Comparison of ENCODE assay signal across 22 cellular contexts in genomic region chr3:195690951-195691350, GRCh38. TPM values are rescaled to one million over a fixed set of nuclear protein-coding genes. Genes with fewer than 3 reads are reported as not detected.
DNase-seq lines count a peak whose midpoint lies in the region; ATAC-seq lines count a peak whose summit lies in the region.
"Had no signal": no experiment of that assay in that cellular context is flagged by ENCODE, and none has a peak within 500 bp of the region (broad histone marks: within the 10 kb centered on the region; RNA-seq: fewer than 3 reads in every experiment).

No MANE protein-coding gene starts in this region.

- H3K4me3 Mint-ChIP-seq in activated T-cell treated with anti-CD3 and anti-CD28 coated beads, Interleukin-2, amount 50 U/mL, for 72 hours = peak overlapping the region; percentile 64 to 77
- H3K4me3 Mint-ChIP-seq in activated CD4-positive, alpha-beta memory T cell treated with anti-CD3 and anti-CD28 coated beads for 36 hours = no peak overlapping the region
- peak overlapping the region; percentile 20 for H3K4me3 Mint-ChIP-seq in activated T-helper 2 cell treated with anti-CD3 and anti-CD28 coated beads, Interferon-gamma antibody, Interleukin-2, Interleukin-4, amounts not matched to agents 10 μg/mL and 5 μg/mL and 100 μg/mL, durations not matched to agents 14 hours and 24 hours and 36 hours (ENCODE audit: low read depth)
- peak overlapping the region; percentile 10 for H3K4me3 Mint-ChIP-seq in stimulated activated memory B cell treated with anti-CD40 and anti-IgM and Interleukin-4, amounts not matched to agents 10 μg/mL and 1 μg/mL and 100 μg/mL, for 72 hours
- H3K4me3 Mint-ChIP-seq: CD14-positive monocyte, IgD-negative memory B cell had no signal

- CTCF ChIA-PET in activated CD4-positive, alpha-beta memory T cell treated with anti-CD3 and anti-CD28 coated beads for 36 hours (lab: Charles Lee) = no interaction called here

- peaks cover 33% of the 10 kb centered on the region for H3K4me1 Mint-ChIP-seq in activated T-cell treated with anti-CD3 and anti-CD28 coated beads, Interleukin-2, amount 50 U/mL, for 72 hours (ENCODE audit: low read depth)
- peaks cover 23% of the 10 kb centered on the region for H3K4me1 Mint-ChIP-seq in activated CD4-positive, alpha-beta memory T cell treated with anti-CD3 and anti-CD28 coated beads for 36 hours (ENCODE audit: low read depth)
- H3K4me1 Mint-ChIP-seq in activated T-helper 2 cell treated with anti-CD3 and anti-CD28 coated beads, Interferon-gamma antibody, Interleukin-2, Interleukin-4, amounts not matched to agents 10 μg/mL and 5 μg/mL and 100 μg/mL, durations not matched to agents 14 hours and 24 hours and 36 hours (ENCODE audit: low read depth) = peaks cover 49% of the 10 kb centered on the region
- H3K4me1 Mint-ChIP-seq in stimulated activated memory B cell treated with anti-CD40 and anti-IgM and Interleukin-4, amounts not matched to agents 10 μg/mL and 1 μg/mL and 100 μg/mL, for 72 hours = peaks cover 30% of the 10 kb centered on the region
- H3K4me1 Mint-ChIP-seq: CD14-positive monocyte had no signal

- H3K27ac Mint-ChIP-seq in activated T-cell treated with anti-CD3 and anti-CD28 coated beads, Interleukin-2, amount 50 U/mL, for 72 hours = peak overlapping the region; percentile 96
- H3K27ac Mint-ChIP-seq in activated CD4-positive, alpha-beta memory T cell treated with anti-CD3 and anti-CD28 coated beads for 36 hours = peak overlapping the region; percentile 64
- H3K27ac Mint-ChIP-seq in activated T-helper 2 cell treated with anti-CD3 and anti-CD28 coated beads, Interferon-gamma antibody, Interleukin-2, Interleukin-4, amounts not matched to agents 10 μg/mL and 5 μg/mL and 100 μg/mL, durations not matched to agents 14 hours and 24 hours and 36 hours = peak overlapping the region; percentile 94
- peak overlapping the region; percentile 87 for H3K27ac Mint-ChIP-seq in stimulated activated memory B cell treated with anti-CD40 and anti-IgM and Interleukin-4, amounts not matched to agents 10 μg/mL and 1 μg/mL and 100 μg/mL, for 72 hours
- H3K27ac Mint-ChIP-seq: IgD-negative memory B cell had no signal

- no peak for DNase-seq in activated T-cell treated with anti-CD3 and anti-CD28 coated beads, Interleukin-2, amount 50 U/mL, for 72 hours
- no peak for DNase-seq in activated T-cell treated with anti-CD3 and anti-CD28 coated beads, Interleukin-2, amount 50 U/mL, for 1 hour
- no peak for DNase-seq in activated CD4-positive, alpha-beta memory T cell treated with anti-CD3 and anti-CD28 coated beads for 36 hours
- no peak for DNase-seq in activated T-helper 2 cell treated with anti-CD3 and anti-CD28 coated beads, Interferon-gamma antibody, Interleukin-2, Interleukin-4, amounts not matched to agents 10 μg/mL and 5 μg/mL and 100 μg/mL, durations not matched to agents 14 hours and 24 hours and 36 hours (ENCODE audit: low spot score)
- DNase-seq: Caco-2, GDM1, GM23248, HCEC 1CT, NCI-H1417 treated with DMSO at 0.1 percent for 48 hours, NCI-H187 treated with DMSO at 0.1 percent for 48 hours, NCI-H2227 treated with DMSO at 0.1 percent for 48 hours, NCI-H524, NCI-H82, OCI-M1, SHP77 treated with DMSO at 0.1 percent for 48 hours had no signal

- no peak for ATAC-seq in activated T-cell treated with anti-CD3 and anti-CD28 coated beads, Interleukin-2, amount 50 U/mL, for 72 hours (replicated peaks in 1 of 2)
- no peak for ATAC-seq in stimulated activated memory B cell treated with anti-CD40 and anti-IgM and Interleukin-4, amounts not matched to agents 10 μg/mL and 1 μg/mL and 100 μg/mL, for 72 hours
- ATAC-seq in HG03159 (IDR thresholded peaks at IDR 0.05; ENCODE audit: unreplicated experiment) = no peak
- no peak for ATAC-seq in GM19324 (IDR thresholded peaks at IDR 0.05; ENCODE audit: low FRiP score, unreplicated experiment)

- POLR2A ChIA-PET in activated CD4-positive, alpha-beta memory T cell treated with anti-CD3 and anti-CD28 coated beads for 36 hours (lab: Charles Lee) = no interaction called here

- intact Hi-C loops in activated CD4-positive, alpha-beta memory T cell treated with anti-CD3 and anti-CD28 coated beads for 36 hours (cut with micrococcal nuclease) = no loop called here
- intact Hi-C loops in activated T-helper 2 cell treated with anti-CD3 and anti-CD28 coated beads, Interferon-gamma antibody, Interleukin-2, Interleukin-4, amounts not matched to agents 10 μg/mL and 5 μg/mL and 100 μg/mL, durations not matched to agents 14 hours and 24 hours and 36 hours (cut with micrococcal nuclease) = loop anchor here (10.0 kb wide), 1 partner anchor 494 kb away; no protein-coding TSS in a partner anchor

- H3K36me3 Mint-ChIP-seq in activated T-cell treated with anti-CD3 and anti-CD28 coated beads, Interleukin-2, amount 50 U/mL, for 72 hours (ENCODE audit: insufficient read depth in 2 of 2) = peaks cover 19 to 41% of the 10 kb centered on the region in 2 donors
- peaks cover 30% of the 10 kb centered on the region for H3K36me3 Mint-ChIP-seq in activated CD4-positive, alpha-beta memory T cell treated with anti-CD3 and anti-CD28 coated beads for 36 hours
- H3K36me3 Mint-ChIP-seq in activated T-helper 2 cell treated with anti-CD3 and anti-CD28 coated beads, Interferon-gamma antibody, Interleukin-2, Interleukin-4, amounts not matched to agents 10 μg/mL and 5 μg/mL and 100 μg/mL, durations not matched to agents 14 hours and 24 hours and 36 hours (ENCODE audit: low read depth) = peaks cover 78% of the 10 kb centered on the region
- H3K36me3 Mint-ChIP-seq in stimulated activated memory B cell treated with anti-CD40 and anti-IgM and Interleukin-4, amounts not matched to agents 10 μg/mL and 1 μg/mL and 100 μg/mL, for 72 hours = peaks cover 56% of the 10 kb centered on the region

- H3K9me3 Mint-ChIP-seq in activated T-cell treated with anti-CD3 and anti-CD28 coated beads, Interleukin-2, amount 50 U/mL, for 72 hours = peaks cover 2 to 3% of the 10 kb centered on the region in 2 donors
- peaks cover 2% of the 10 kb centered on the region for H3K9me3 Mint-ChIP-seq in activated CD4-positive, alpha-beta memory T cell treated with anti-CD3 and anti-CD28 coated beads for 36 hours
- no peaks in the 10 kb centered on the region for H3K9me3 Mint-ChIP-seq in activated T-helper 2 cell treated with anti-CD3 and anti-CD28 coated beads, Interferon-gamma antibody, Interleukin-2, Interleukin-4, amounts not matched to agents 10 μg/mL and 5 μg/mL and 100 μg/mL, durations not matched to agents 14 hours and 24 hours and 36 hours
- peaks cover 4% of the 10 kb centered on the region for H3K9me3 Mint-ChIP-seq in stimulated activated memory B cell treated with anti-CD40 and anti-IgM and Interleukin-4, amounts not matched to agents 10 μg/mL and 1 μg/mL and 100 μg/mL, for 72 hours
- H3K9me3 Mint-ChIP-seq: IgD-negative memory B cell had no signal

- no peaks in the 10 kb centered on the region for H3K27me3 Mint-ChIP-seq in activated T-cell treated with anti-CD3 and anti-CD28 coated beads, Interleukin-2, amount 50 U/mL, for 72 hours (ENCODE audit: low read depth)
- no peaks in the 10 kb centered on the region for H3K27me3 Mint-ChIP-seq in activated CD4-positive, alpha-beta memory T cell treated with anti-CD3 and anti-CD28 coated beads for 36 hours
- no peaks in the 10 kb centered on the region for H3K27me3 Mint-ChIP-seq in activated T-helper 2 cell treated with anti-CD3 and anti-CD28 coated beads, Interferon-gamma antibody, Interleukin-2, Interleukin-4, amounts not matched to agents 10 μg/mL and 5 μg/mL and 100 μg/mL, durations not matched to agents 14 hours and 24 hours and 36 hours (ENCODE audit: low read depth)
- H3K27me3 Mint-ChIP-seq in stimulated activated memory B cell treated with anti-CD40 and anti-IgM and Interleukin-4, amounts not matched to agents 10 μg/mL and 1 μg/mL and 100 μg/mL, for 72 hours = no peaks in the 10 kb centered on the region
- H3K27me3 Mint-ChIP-seq: IgD-negative memory B cell had no signal

RNA-seq across cellular contexts. Expression of gene MUC20, which starts 29.8 kb away (rescaled TPM):
- 1 to 10 TPM; 3.4 to 7.8 TPM for total RNA-seq in activated T-cell treated with anti-CD3 and anti-CD28 coated beads, Interleukin-2, amount 50 U/mL, for 72 hours
- under 1 TPM; 0.73 to 0.78 TPM for total RNA-seq in activated CD4-positive, alpha-beta memory T cell treated with anti-CD3 and anti-CD28 coated beads for 36 hours
- total RNA-seq in activated T-helper 2 cell treated with anti-CD3 and anti-CD28 coated beads, Interferon-gamma antibody, Interleukin-2, Interleukin-4, amounts not matched to agents 10 μg/mL and 5 μg/mL and 100 μg/mL, durations not matched to agents 14 hours and 24 hours and 36 hours = 3.9 and 5.0 TPM in 2 replicates
- total RNA-seq: Daoy, GM23248, RPMI7951 had no signal
